In genomic region chr19:12090807-12091206, GRCh38 we compare ENCODE assay signal across 8 cellular contexts. TPM values are rescaled to one million over a fixed set of nuclear protein-coding genes. Genes with fewer than 3 reads are reported as not detected.
DNase-seq lines count a peak whose midpoint lies in the region; ATAC-seq and TF ChIP-seq lines count a peak whose summit lies in the region.

No MANE protein-coding gene starts in this region.

- no peak overlapping the region for H3K27ac ChIP-seq in caudate nucleus (ENCODE audit: low read depth, low read length)

- peak; percentile 15 for DNase-seq in COR-L47 (lab: John Stamatoyannopoulos, UW)
- DNase-seq in LHCN-M2 (ENCODE audit: low read depth) = peak; percentile 44
- DNase-seq in caudate nucleus (lab: John Stamatoyannopoulos, UW) = peak in 53 of 61 donors; percentile 0 to 66 (median 15)
- DNase-seq in left colon = peak; percentile 30 to 59
- DNase-seq in stimulated activated CD4-positive, alpha-beta T cell treated with anti-CD3 and anti-CD28 coated beads, Interleukin-4, amount 100 ng/mL, for 4 hours = peak; percentile 37 to 61
- DNase-seq in ACHN = no peak

- in situ Hi-C loops in ACHN (cut with HindIII; ENCODE audit: low pct_ligation_motif_present, low pct_unique_long_range_greater_than_20kb, low sequenced_read_pairs) = no loop called here

- no peak overlapping the region for H3K4me3 ChIP-seq in WI38 (ENCODE audit: low read depth, low read length)

- TF ChIP-seq CTCF in WI38 (IDR thresholded peaks at IDR 0.05; ENCODE audit: low read depth, low read length) = peak; percentile 55

- ATAC-seq in left colon (peak; percentile 46), GM19455 (IDR thresholded peaks at IDR 0.05; ENCODE audit: unreplicated experiment) (no peak)

- intact Hi-C loops in left colon (cut with DNase I, micrococcal nuclease) = no loop called here

RNA-seq across cellular contexts. Expression of gene ZNF844, which starts 26.3 kb away (rescaled TPM):
- total RNA-seq in LHCN-M2 (2014; rRNA removed) = 2.5 and 2.8 TPM in 2 replicates
- polyA plus RNA-seq in LHCN-M2 (2012) = 1.1 TPM
- total RNA-seq in left colon = 10 to 100 TPM in 1 of 2 donors, 1 to 10 TPM in 1; 8.6 to 13.5 TPM

RNA-seq across cellular contexts. Expression of gene ZNF878, which starts 38.0 kb away (rescaled TPM):
- total RNA-seq in LHCN-M2 (2014; rRNA removed) (0.38 and 0.46 TPM in 2 replicates), left colon (under 1 TPM in 1 of 2 donors, not detected in 1; 0.45 TPM)
- 0.12 TPM for polyA plus RNA-seq in LHCN-M2 (2012)

RNA-seq across cellular contexts. Expression of gene ZNF20, which starts 49.3 kb away (rescaled TPM):
- total RNA-seq in LHCN-M2 (2014; rRNA removed) = 5.8 and 6.0 TPM in 2 replicates
- polyA plus RNA-seq in LHCN-M2 (2012) = 2.4 TPM
- 1 to 10 TPM; 3.8 to 6.2 TPM for total RNA-seq in left colon

RNA-seq across cellular contexts. Expression of gene ZNF433, which starts 55.3 kb away (rescaled TPM):
- 4.1 and 5.7 TPM in 2 replicates for total RNA-seq in LHCN-M2 (2014; rRNA removed)
- polyA plus RNA-seq in LHCN-M2 (2012) = 2.7 TPM
- total RNA-seq in left colon = 1 to 10 TPM; 2.3 to 2.7 TPM
